In genomic region chr7:138120140-138120827, GRCh38 we compare ENCODE assay signal across 23 cellular contexts. TPM values are rescaled to one million over a fixed set of nuclear protein-coding genes. Genes with fewer than 3 reads are reported as not detected.
DNase-seq lines count a peak whose midpoint lies in the region; ATAC-seq, FAIRE-seq and TF ChIP-seq lines count a peak whose summit lies in the region.
"Had no signal": no experiment of that assay in that cellular context is flagged by ENCODE, and none has a peak within 500 bp of the region (broad histone marks: within the 10 kb centered on the region; RNA-seq: fewer than 3 reads in every experiment).

No MANE protein-coding gene starts in this region.

- H3K23ac ChIP-seq in H1 (ENCODE audit: insufficient read length): no peak overlapping the region
- no peak overlapping the region for H3K23ac ChIP-seq in neuronal stem cell (ENCODE audit: low read depth, low read length, poor library complexity)

- no peak overlapping the region for H3K27ac ChIP-seq in H1 (ENCODE audit: low read depth, low read length)
- H3K27ac ChIP-seq in liver (ENCODE audit: low read depth in 1 of 2, low read length in 2 of 2): no peak overlapping the region
- H3K27ac ChIP-seq in neuronal stem cell (replicated peaks; ENCODE audit: low read length): no peak overlapping the region
- H3K27ac ChIP-seq: GM23248 had no signal

- H3K9me3 ChIP-seq in H1 (ENCODE audit: insufficient read depth in 2 of 2, low read depth in 1 of 2, low read length in 1 of 2) (no peaks in the 10 kb centered on the region; a peak in 1 of 4 replicates), liver (ENCODE audit: control insufficient read depth in 4 of 4, low read length in 3 of 4) (no peaks in the 10 kb centered on the region), neuronal stem cell (replicated peaks in 1 of 2; ENCODE audit: control insufficient read depth in 2 of 2, insufficient read depth in 1 of 2, low read depth in 1 of 2, low read length in 2 of 2) (peaks cover 0 to 8% of the 10 kb centered on the region in 2 donors)

- H3K27ac Mint-ChIP-seq in WTC11: no peak overlapping the region
- H3K27ac Mint-ChIP-seq: CD4-positive, alpha-beta memory T cell; H9 had no signal

- H3K14ac ChIP-seq in H1 (ENCODE audit: insufficient read length): no peak overlapping the region
- H3K14ac ChIP-seq in neuronal stem cell (ENCODE audit: low read length): no peak overlapping the region

- H3K36me3 ChIP-seq in H1 (ENCODE audit: control insufficient read depth in 2 of 4, insufficient read depth in 4 of 4, low read length in 3 of 4) (no peaks in the 10 kb centered on the region), liver (ENCODE audit: control insufficient read depth in 4 of 4, insufficient read depth in 3 of 4, low read depth in 1 of 4, low read length in 3 of 4) (peaks cover 0 to 10% (median 4%) of the 10 kb centered on the region in 4 donors), neuronal stem cell (replicated peaks in 1 of 2; ENCODE audit: control insufficient read depth in 2 of 2, insufficient read depth in 2 of 2, low read length in 2 of 2) (no peaks in the 10 kb centered on the region)

- peak overlapping the region; percentile 59 for H3K4ac ChIP-seq in H1 (replicated peaks; ENCODE audit: insufficient read length, low read depth, low read length)
- no peak overlapping the region for H3K4ac ChIP-seq in neuronal stem cell (ENCODE audit: low read length)

- no peak overlapping the region for H3K56ac ChIP-seq in H1 (replicated peaks; ENCODE audit: insufficient read length, low read depth, low read length)

- H3K79me2 ChIP-seq in H1 (ENCODE audit: control insufficient read depth in 1 of 2, insufficient read depth in 2 of 2, low read length in 2 of 2): no peaks in the 10 kb centered on the region

- CTCF ChIA-PET in WTC11 (lab: Charles Lee): no interaction called here
- CTCF ChIA-PET in H1 (lab: Charles Lee; ENCODE audit: partially characterized antibody): interaction anchor here (1.0 kb wide), 1 partner anchor 452 kb away, joined by 3 read pairs; no protein-coding TSS in a partner anchor

- H4K5ac ChIP-seq in H1 (ENCODE audit: insufficient read length, low read depth, low read length): no peak overlapping the region

- DNase-seq in WTC11 (ENCODE audit: low spot score) (no peak), H1 (ENCODE audit: low read depth in 1 of 2, low spot score in 2 of 2) (no peak), neuronal stem cell (ENCODE audit: low spot score) (no peak), NCI-H128 (lab: John Stamatoyannopoulos, UW; ENCODE audit: unreplicated experiment) (no peak)
- DNase-seq in stimulated activated CD4-positive, alpha-beta T cell treated with anti-CD3 and anti-CD28 coated beads, Interleukin-15, amount 100 ng/mL, for 24 hours: no peak
- DNase-seq: C1 segment of cervical spinal cord; Calu3; CD4-positive, alpha-beta memory T cell; COR-L47; DMS53; DND-41; GM23248; H9 had no signal

- TF ChIP-seq POLR2A in H1 (IDR thresholded peaks at IDR 0.05; ENCODE audit: control extremely low read depth in 1 of 2, low read depth in 2 of 2, low read length in 2 of 2): no peak

- TF ChIP-seq RAD21 in H1 (IDR thresholded peaks at IDR 0.05 in 1 of 2, conservative IDR thresholded peaks at IDR 0.05 in 1 of 2; ENCODE audit: low read depth in 2 of 2, low read length in 2 of 2) (no peak), liver (IDR thresholded peaks at IDR 0.05) (peak in 1 of 2 donors; percentile 32)

- H3K18ac ChIP-seq in H1 (ENCODE audit: extremely low read depth, low read length) (no peak overlapping the region), neuronal stem cell (ENCODE audit: low read length) (peak overlapping the region; percentile 23)

- H3K4me1 ChIP-seq in H1 (replicated peaks in 1 of 4; ENCODE audit: control insufficient read depth in 3 of 4, insufficient read depth in 4 of 4, low read length in 3 of 4): peaks cover 0 to 2% (median 0%) of the 10 kb centered on the region in 4 experiments; a peak in 1 of 7 replicates
- peaks cover 0 to 7% (median under 1%) of the 10 kb centered on the region in 4 donors for H3K4me1 ChIP-seq in liver (ENCODE audit: control insufficient read depth in 4 of 4, insufficient read depth in 4 of 4, low read length in 3 of 4)
- H3K4me1 ChIP-seq in neuronal stem cell (ENCODE audit: control insufficient read depth in 2 of 2, insufficient read depth in 1 of 2, low read depth in 1 of 2, low read length in 2 of 2): no peaks in the 10 kb centered on the region

- POLR2A ChIA-PET in WTC11 (lab: Charles Lee) (no interaction called here), H1 (lab: Charles Lee; ENCODE audit: partially characterized antibody) (no interaction called here)

- no peak for FAIRE-seq in H1 (lab: Jason Lieb, UNC)
- FAIRE-seq: G401.6, GM12892, GM19239 had no signal

- no peak overlapping the region for H3K4me3 Mint-ChIP-seq in WTC11
- H3K4me3 Mint-ChIP-seq: CD4-positive, alpha-beta memory T cell; H9 had no signal

- H3K27me3 Mint-ChIP-seq in WTC11 (ENCODE audit: low read depth): no peaks in the 10 kb centered on the region

- H3K23me2 ChIP-seq in H1 (ENCODE audit: low read depth, low read length): no peaks in the 10 kb centered on the region

- H3K27me3 ChIP-seq in H1 (replicated peaks in 1 of 4; ENCODE audit: control insufficient read depth in 3 of 4, extremely low read depth in 1 of 4, insufficient read depth in 3 of 4, low read length in 3 of 4): no peaks in the 10 kb centered on the region
- no peaks in the 10 kb centered on the region for H3K27me3 ChIP-seq in liver (ENCODE audit: control insufficient read depth in 4 of 4, insufficient read depth in 4 of 4, low read length in 3 of 4)
- H3K27me3 ChIP-seq in neuronal stem cell (ENCODE audit: control insufficient read depth in 3 of 3, insufficient read depth in 3 of 3, low read depth in 1 of 3, low read length in 3 of 3): no peaks in the 10 kb centered on the region

- no peak overlapping the region for H3K9ac ChIP-seq in H1 (replicated peaks in 1 of 4; ENCODE audit: extremely low read depth in 1 of 4, low read depth in 3 of 4, low read length in 3 of 4)
- H3K9ac ChIP-seq in liver (ENCODE audit: low read depth in 1 of 2, low read length in 2 of 2): no peak overlapping the region
- H3K9ac ChIP-seq in neuronal stem cell (ENCODE audit: low read depth, low read length, poor library complexity): no peak overlapping the region
- H3K9ac ChIP-seq: GM23248 had no signal

- peaks cover 19% of the 10 kb centered on the region for H3K4me1 Mint-ChIP-seq in WTC11
- H3K4me1 Mint-ChIP-seq: CD4-positive, alpha-beta memory T cell had no signal

- WGBS in H1 (ENCODE audit: extremely low coverage in 1 of 2, insufficient coverage in 1 of 2, insufficient read length in 1 of 2, insufficient replicate concordance in 2 of 2, low coverage in 1 of 2, low lambda C conversion rate in 2 of 2, missing lambda C conversion rate in 1 of 2), 2 experiments: 90% methylated on average over 10 of the region's 10 CpGs; no CpG with 5 or more reads in 1 of the 2 experiments
- WGBS in liver: 49% methylated on average over 10 of the region's 10 CpGs
- WGBS in neuronal stem cell (ENCODE audit: extremely low coverage in 2 of 2, insufficient read length in 2 of 2, insufficient replicate concordance in 1 of 2), 2 donors: no CpG with 5 or more reads among the region's 10 CpGs

- H2AK5ac ChIP-seq in H1 (ENCODE audit: low read depth, low read length) (0 out of 2 replicates have a peak overlapping the region, but pooled peaks have one; percentile 34), neuronal stem cell (ENCODE audit: low read depth, low read length) (no peak overlapping the region)

- H2BK15ac ChIP-seq in H1 (ENCODE audit: low read length) (no peak overlapping the region), neuronal stem cell (ENCODE audit: low read length) (no peak overlapping the region)

- H4K91ac ChIP-seq in H1 (replicated peaks; ENCODE audit: insufficient read length, low read length): no peak overlapping the region
- H4K91ac ChIP-seq in neuronal stem cell (ENCODE audit: low read depth, low read length, poor library complexity): no peak overlapping the region

- no peak overlapping the region for H4K8ac ChIP-seq in H1 (ENCODE audit: extremely low read depth, insufficient read depth, low read length)
- no peak overlapping the region for H4K8ac ChIP-seq in neuronal stem cell (ENCODE audit: low read depth, low read length)

- H3K4me3 ChIP-seq in H1 (ENCODE audit: extremely low read depth in 1 of 4, insufficient read depth in 2 of 4, low read depth in 3 of 4, low read length in 4 of 4): no peak overlapping the region
- H3K4me3 ChIP-seq in liver (ENCODE audit: low read depth in 1 of 3, low read length in 3 of 3): no peak overlapping the region
- no peak overlapping the region for H3K4me3 ChIP-seq in neuronal stem cell (ENCODE audit: low read length in 2 of 2)
- H3K4me3 ChIP-seq: GM23248 had no signal

- H2BK20ac ChIP-seq in H1 (ENCODE audit: low read length): no peak overlapping the region

- H2BK12ac ChIP-seq in H1 (ENCODE audit: low read depth, low read length): no peak overlapping the region; the same call in 1 of the 2 replicates
- H2BK12ac ChIP-seq in neuronal stem cell (ENCODE audit: low read length): no peak overlapping the region

- no peaks in the 10 kb centered on the region for H3K36me3 Mint-ChIP-seq in WTC11
- H3K36me3 Mint-ChIP-seq: CD4-positive, alpha-beta memory T cell had no signal

- H2BK120ac ChIP-seq in H1 (replicated peaks; ENCODE audit: low read depth, low read length): no peak overlapping the region
- H2BK120ac ChIP-seq in neuronal stem cell (ENCODE audit: low read depth, low read length): no peak overlapping the region

- H2BK5ac ChIP-seq in H1 (ENCODE audit: low read depth, low read length) (no peak overlapping the region; the same call in 1 of the 2 replicates), neuronal stem cell (ENCODE audit: low read length) (no peak overlapping the region)

- TF ChIP-seq CTCF in WTC11 (IDR thresholded peaks at IDR 0.05): no peak
- no peak for TF ChIP-seq CTCF in H1 (IDR thresholded peaks at IDR 0.05; ENCODE audit: control extremely low read depth in 1 of 3, insufficient read depth in 1 of 3, low read depth in 1 of 3, low read length in 3 of 3)
- TF ChIP-seq CTCF in liver (IDR thresholded peaks at IDR 0.05; ENCODE audit: low read depth, low read length, missing input control): no peak

- H3K9me3 Mint-ChIP-seq in WTC11: peaks cover 4% of the 10 kb centered on the region; the same call in 1 of the 2 replicates

- H3K4me2 ChIP-seq in H1 (ENCODE audit: insufficient read depth in 1 of 2, low read depth in 2 of 2, low read length in 2 of 2): no peak overlapping the region
- no peak overlapping the region for H3K4me2 ChIP-seq in neuronal stem cell (ENCODE audit: insufficient read depth, low read length, poor library complexity, severe bottlenecking)

- no peak for ATAC-seq in WTC11
- ATAC-seq in GM18861 (IDR thresholded peaks at IDR 0.05; ENCODE audit: unreplicated experiment): no peak
- ATAC-seq: HCT116 had no signal

- no peaks in the 10 kb centered on the region for H4K20me1 ChIP-seq in H1 (replicated peaks in 1 of 2; ENCODE audit: control insufficient read depth in 1 of 2, insufficient read depth in 2 of 2, low read length in 2 of 2)

- TF ChIP-seq EP300 in H1 (IDR thresholded peaks at IDR 0.05; ENCODE audit: borderline replicate concordance in 1 of 2, low read depth in 2 of 2, low read length in 2 of 2): no peak

- no peaks in the 10 kb centered on the region for H3K79me1 ChIP-seq in H1 (ENCODE audit: low read depth, low read length)
- H3K79me1 ChIP-seq in neuronal stem cell (ENCODE audit: low read depth, low read length): peaks cover 2% of the 10 kb centered on the region

- H2AFZ ChIP-seq in H1 (ENCODE audit: low read length): 0 out of 2 replicates have a peak overlapping the region, but pooled peaks have one; percentile 40
- no peak overlapping the region for H2AFZ ChIP-seq in neuronal stem cell (ENCODE audit: low read length)
- H2AFZ ChIP-seq: GM23248 had no signal

RNA-seq across cellular contexts. Expression of gene AKR1D1, which starts 44.0 kb away (rescaled TPM):
- total RNA-seq in WTC11 (2021): 0.14 to 0.24 TPM (median 0.18 TPM) in 3 replicates
- total RNA-seq in H1 (2021; fragmentation: NEBNext Ultra II Directional; extraction: Animal tissue kit (Norgen Biotek cat#: 25700)): not detected in 2 replicates
- not detected in 2 replicates for polyA plus RNA-seq in H1 (2011; rRNA removed)
- 0.03 TPM for polyA plus RNA-seq in H1 (2011; cell fraction: cytosol; rRNA removed)
- polyA plus RNA-seq in H1 (2011; cell fraction: nucleus; rRNA removed): not detected
- polyA plus RNA-seq in H1 (2012, experiment 1 of 2): not detected in 4 replicates
- not detected for polyA plus RNA-seq in H1 (2012, experiment 2 of 2)
- polyA plus RNA-seq in H1 (2013, experiment 1 of 2): 0.06 TPM
- polyA plus RNA-seq in H1 (2013, experiment 2 of 2): 0.13 TPM
- 0.16 and 0.20 TPM in 2 replicates for polyA minus RNA-seq in H1 (2011; rRNA and poly(A)+ RNA removed)
- polyA minus RNA-seq in H1 (2011; cell fraction: cytosol; rRNA and poly(A)+ RNA removed): not detected
- polyA minus RNA-seq in H1 (2011; cell fraction: nucleus; rRNA and poly(A)+ RNA removed): not detected
- 10 to 100 TPM; 19.5 to 93.9 TPM for total RNA-seq in liver
- 10 to 100 TPM; 18.6 to 44.4 TPM for polyA plus RNA-seq in liver
- not detected for polyA plus RNA-seq in neuronal stem cell (2013, experiment 1 of 2)
- not detected for polyA plus RNA-seq in neuronal stem cell (2013, experiment 2 of 2)
- total RNA-seq: A172; A673; Calu3; CD4-positive, alpha-beta memory T cell; GM23248; H4 had no signal
- polyA plus RNA-seq: BJ; CD4-positive, alpha-beta memory T cell; GM23248 had no signal

Comparison
In these comparisons a context has a peak if more than half of its experiments do, and no peak if none do; other contexts are left out.
1. RNA of gene AKR1D1, which starts 44.0 kb away (total RNA-seq): 19.5 to 93.9 TPM in liver; 0.14 to 0.24 TPM in WTC11 and not detected in H1; every median in the first group is over 10 times any median in the second.